ENCODE assay signal across 21 cellular contexts in the genomic region with DNA sequence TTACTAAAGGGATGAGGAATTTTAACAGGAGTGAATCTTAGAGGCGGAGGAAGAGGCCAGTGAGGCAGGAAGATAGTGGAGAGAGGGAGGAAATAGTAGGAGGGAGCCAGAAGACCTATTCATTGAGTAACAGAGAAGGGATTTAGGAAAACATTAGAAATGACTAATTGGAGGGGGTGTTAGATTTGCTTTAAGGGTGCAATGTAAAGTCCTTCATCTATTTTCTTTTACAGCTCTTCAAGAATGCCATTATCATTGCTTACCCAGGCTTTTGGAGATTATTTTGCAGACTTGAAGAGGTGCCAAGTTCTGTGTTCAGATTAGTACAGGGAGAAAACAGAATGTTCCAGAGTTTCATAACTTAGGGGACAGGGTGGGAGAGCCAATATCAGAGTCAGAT. TPM values are rescaled to one million over a fixed set of nuclear protein-coding genes. Genes with fewer than 3 reads are reported as not detected.
DNase-seq lines count a peak whose midpoint lies in the region; ATAC-seq, FAIRE-seq and TF ChIP-seq lines count a peak whose summit lies in the region.
"Had no signal": no experiment of that assay in that cellular context is flagged by ENCODE, and none has a peak within 500 bp of the region (broad histone marks: within the 10 kb centered on the region; RNA-seq: fewer than 3 reads in every experiment).

No MANE protein-coding gene starts in this region.

- H3K36me3 ChIP-seq in tibial nerve = no peaks in the 10 kb centered on the region
- H3K36me3 ChIP-seq: BLaER1 had no signal

- DNase-seq in right cardiac atrium (no peak), Right ventricle myocardium inferior (ENCODE audit: missing footprints) (no peak), cardiac fibroblast (ENCODE audit: low read depth in 2 of 2) (peak; percentile 92 to 94), non-pigmented ciliary epithelial cell (ENCODE audit: low read depth) (peak; percentile 4), GM12892 (ENCODE audit: insufficient read length) (no peak), tibial nerve (ENCODE audit: low spot score in 2 of 2) (no peak), foreskin keratinocyte (no peak)
- DNase-seq: 8988T; CD8-positive, alpha-beta T cell; DMS79 treated with DMSO at 0.1 percent for 48 hours; GOT3; MM.1S; NCI-H1092 treated with DMSO at 0.1 percent for 48 hours; NCI-H524; SHP77 treated with DMSO at 0.1 percent for 48 hours had no signal

- H3K4me1 ChIP-seq in right cardiac atrium (ENCODE audit: control insufficient read depth, insufficient read depth, low read length) = peaks cover 2% of the 10 kb centered on the region
- H3K4me1 ChIP-seq in tibial nerve = no peaks in the 10 kb centered on the region
- H3K4me1 ChIP-seq in foreskin keratinocyte = no peaks in the 10 kb centered on the region
- H3K4me1 ChIP-seq: BLaER1 had no signal

- H3K27me3 ChIP-seq in right cardiac atrium (ENCODE audit: control insufficient read depth, insufficient read depth) (no peaks in the 10 kb centered on the region), tibial nerve (no peaks in the 10 kb centered on the region), foreskin keratinocyte (no peaks in the 10 kb centered on the region)
- H3K27me3 ChIP-seq: BLaER1 had no signal

- 40% methylated on average over 1 of the region's 1 CpG for WGBS in right cardiac atrium
- WGBS in tibial nerve, 2 donors = 60 to 66% methylated on average over 1 of the region's 1 CpG

- no peak for TF ChIP-seq EP300 in tibial nerve (IDR thresholded peaks at IDR 0.05)

- peak; percentile 26 to 77 for ATAC-seq in right cardiac atrium
- no peak for ATAC-seq in Right ventricle myocardium inferior
- no peak for ATAC-seq in HG02623 (IDR thresholded peaks at IDR 0.05; ENCODE audit: unreplicated experiment)
- no peak for ATAC-seq in foreskin keratinocyte
- ATAC-seq: CD8-positive, alpha-beta T cell; GM12878; SK-N-SH treated with all-trans-retinoic acid at 6 μM for 48 hours had no signal

- TF ChIP-seq CTCF in cardiac fibroblast (IDR thresholded peaks at IDR 0.05; ENCODE audit: low read depth, low read length) (no peak), tibial nerve (IDR thresholded peaks at IDR 0.05) (no peak), foreskin keratinocyte (conservative IDR thresholded peaks at IDR 0.05) (no peak)

- H3K9me3 ChIP-seq in right cardiac atrium (ENCODE audit: control insufficient read depth, low read length) (no peaks in the 10 kb centered on the region), tibial nerve (no peaks in the 10 kb centered on the region)
- H3K9me3 ChIP-seq: BLaER1 had no signal

- TF ChIP-seq POLR2A in GM12892 (IDR thresholded peaks at IDR 0.05; ENCODE audit: low read depth, low read length) (no peak), tibial nerve (IDR thresholded peaks at IDR 0.05) (no peak)

- no peak overlapping the region for H3K27ac ChIP-seq in right cardiac atrium (ENCODE audit: low read length)
- H3K27ac ChIP-seq in tibial nerve = no peak overlapping the region
- H3K27ac ChIP-seq in foreskin keratinocyte = no peak overlapping the region
- H3K27ac ChIP-seq: BLaER1, KMS-11 had no signal

- FAIRE-seq in GM12892 (lab: Jason Lieb, UNC) = no peak
- FAIRE-seq: GM12878, GM18507 had no signal

- no peak overlapping the region for H3K4me3 ChIP-seq in right cardiac atrium (ENCODE audit: low read length)
- no peak overlapping the region for H3K4me3 ChIP-seq in cardiac fibroblast (replicated peaks in 1 of 2; ENCODE audit: low read depth in 2 of 2, low read length in 2 of 2)
- no peak overlapping the region for H3K4me3 ChIP-seq in tibial nerve
- H3K4me3 ChIP-seq: BLaER1, GM12878 had no signal

- intact Hi-C loops in right cardiac atrium (cut with DNase I) = no loop called here
- intact Hi-C loops in Right ventricle myocardium inferior (cut with DNase I) = no loop called here

RNA-seq across cellular contexts. Expression of gene OR10J1, which starts 33.8 kb away (rescaled TPM):
- total RNA-seq in right cardiac atrium = not detected
- polyA plus RNA-seq in right cardiac atrium = not detected
- total RNA-seq in Right ventricle myocardium inferior = not detected
- polyA plus RNA-seq in GM12892 (2012; ENCODE audit: missing spikeins) = not detected
- not detected for total RNA-seq in tibial nerve
- total RNA-seq in foreskin keratinocyte = not detected in 2 replicates
- not detected in 2 replicates for polyA plus RNA-seq in foreskin keratinocyte
- total RNA-seq: CD8-positive, alpha-beta T cell; GM12878 had no signal
- polyA plus RNA-seq: GM12878 had no signal

RNA-seq across cellular contexts. Expression of gene OR10J4, which starts 41.3 kb away (rescaled TPM):
- not detected for total RNA-seq in right cardiac atrium
- polyA plus RNA-seq in right cardiac atrium = not detected
- total RNA-seq in Right ventricle myocardium inferior = not detected
- not detected for polyA plus RNA-seq in GM12892 (2012; ENCODE audit: missing spikeins)
- total RNA-seq in tibial nerve = not detected
- not detected in 2 replicates for total RNA-seq in foreskin keratinocyte
- polyA plus RNA-seq in foreskin keratinocyte = not detected in 2 replicates
- total RNA-seq: CD8-positive, alpha-beta T cell; GM12878 had no signal
- polyA plus RNA-seq: GM12878 had no signal

Comparison
In these comparisons a context has a peak if more than half of its experiments do, and no peak if none do; other contexts are left out.
1. ATAC-seq: peak in right cardiac atrium (2 of 2); none in Right ventricle myocardium inferior (single experiment), HG02623 (single experiment) and foreskin keratinocyte (single experiment).
2. DNase-seq: peak in cardiac fibroblast (2 of 2) and non-pigmented ciliary epithelial cell (single experiment); none in right cardiac atrium (0 of 3), Right ventricle myocardium inferior (single experiment), GM12892 (single experiment), tibial nerve (0 of 2) and foreskin keratinocyte (0 of 2).